ENCODE assay signal across 17 cellular contexts in the genomic region with DNA sequence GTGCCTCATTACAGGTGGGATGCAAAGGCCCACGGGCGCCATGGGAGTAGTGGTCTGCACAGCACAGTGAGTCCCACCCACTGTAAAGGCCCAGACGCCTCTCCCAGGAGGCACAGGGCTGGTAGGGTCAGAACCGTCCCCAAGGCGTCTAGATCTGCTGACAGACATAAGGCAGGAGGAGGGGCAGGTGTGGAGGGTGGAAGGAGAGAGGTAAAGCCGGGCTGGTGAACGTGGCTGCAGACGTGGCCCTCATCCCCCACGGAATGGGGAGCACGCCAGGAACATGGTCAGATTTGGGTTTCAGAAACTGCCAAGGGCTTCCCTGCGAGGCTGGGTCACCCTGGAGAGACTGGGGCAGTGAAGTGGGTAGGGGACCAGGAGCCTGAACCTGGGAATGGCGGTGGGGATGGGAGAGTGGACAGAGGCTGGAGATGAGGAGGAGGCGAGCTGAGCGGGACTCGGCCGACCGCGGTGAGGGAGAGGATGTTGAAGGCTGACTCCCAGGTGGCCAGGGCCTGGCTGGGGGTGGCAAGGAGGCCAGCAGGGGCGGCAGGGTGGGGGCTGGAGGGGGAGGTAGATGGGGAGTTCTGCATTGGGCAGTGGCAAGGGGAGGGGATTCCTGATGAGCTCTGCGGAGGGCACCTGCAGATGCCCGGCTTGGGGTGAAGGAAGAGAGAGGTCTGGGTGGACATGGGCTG.
"Had no signal": no experiment of that assay in that cellular context is flagged by ENCODE, and none has a peak within 500 bp of the region (broad histone marks: within the 10 kb centered on the region; RNA-seq: fewer than 3 reads in every experiment).

No MANE protein-coding gene starts in this region.

- H3K27ac ChIP-seq: brain microvascular endothelial cell, neutrophil, parathyroid adenoma, tibial artery, uterus had no signal

- H3K4me3 Mint-ChIP-seq: activated B cell treated with CpG ODN at 0.5 μM for 24 hours; activated CD4-positive, alpha-beta T cell treated with anti-CD3 and anti-CD28 coated beads, Interleukin-2, amount 10 ng/mL, durations not matched to agents 24 days and 14 days; activated T-helper 1 cell treated with anti-CD3 and anti-CD28 coated beads, Interleukin-12 subunit alpha, Interleukin-12 subunit beta, Interleukin-2, Interleukin-4 antibody, amounts not matched to agents 30 ng/mL and 10 ng/mL and 1 ng/mL, durations not matched to agents 14 hours and 24 hours and 36 hours; endodermal cell; naive thymus-derived CD4-positive, alpha-beta T cell; stimulated activated naive B cell treated with anti-CD40 and anti-IgM and Interleukin-4, amounts not matched to agents 10 μg/mL and 1 μg/mL and 100 μg/mL, for 72 hours had no signal

- H3K4me1 Mint-ChIP-seq: stimulated activated naive B cell treated with anti-CD40 and anti-IgM and Interleukin-4, amounts not matched to agents 10 μg/mL and 1 μg/mL and 100 μg/mL, for 72 hours had no signal

- H3K27me3 Mint-ChIP-seq: activated CD4-positive, alpha-beta T cell treated with anti-CD3 and anti-CD28 coated beads, Interleukin-2, amount 10 ng/mL, durations not matched to agents 24 days and 14 days; naive thymus-derived CD4-positive, alpha-beta T cell had no signal

- H3K36me3 ChIP-seq: neutrophil, uterus had no signal

- ATAC-seq: left lobe of liver; mucosa of descending colon; naive thymus-derived CD4-positive, alpha-beta T cell; stimulated activated naive B cell treated with anti-CD40 and anti-IgM and Interleukin-4, amounts not matched to agents 10 μg/mL and 1 μg/mL and 100 μg/mL, for 72 hours had no signal

- H3K79me2 ChIP-seq: parathyroid adenoma had no signal

- H3K27ac Mint-ChIP-seq: activated B cell treated with CpG ODN at 0.5 μM for 24 hours; activated CD4-positive, alpha-beta T cell treated with anti-CD3 and anti-CD28 coated beads, Interleukin-2, amount 10 ng/mL, durations not matched to agents 24 days and 14 days; activated T-helper 1 cell treated with anti-CD3 and anti-CD28 coated beads, Interleukin-12 subunit alpha, Interleukin-12 subunit beta, Interleukin-2, Interleukin-4 antibody, amounts not matched to agents 30 ng/mL and 10 ng/mL and 1 ng/mL, durations not matched to agents 14 hours and 24 hours and 36 hours; endodermal cell; stimulated activated naive B cell treated with anti-CD40 and anti-IgM and Interleukin-4, amounts not matched to agents 10 μg/mL and 1 μg/mL and 100 μg/mL, for 72 hours had no signal

- H3K9me3 ChIP-seq: mucosa of descending colon, neutrophil, tibial artery, uterus had no signal

- H2AFZ ChIP-seq: parathyroid adenoma had no signal

- H3K4me1 ChIP-seq: parathyroid adenoma had no signal

- H3K36me3 Mint-ChIP-seq: stimulated activated naive B cell treated with anti-CD40 and anti-IgM and Interleukin-4, amounts not matched to agents 10 μg/mL and 1 μg/mL and 100 μg/mL, for 72 hours had no signal

- DNase-seq: activated B cell treated with CpG ODN at 0.5 μM for 24 hours; activated CD4-positive, alpha-beta T cell treated with anti-CD3 and anti-CD28 coated beads, Interleukin-2, amount 10 ng/mL, durations not matched to agents 24 days and 14 days; anterior cingulate cortex; brain microvascular endothelial cell; cerebellar nuclear complex; endodermal cell; erythroblast; naive thymus-derived CD4-positive, alpha-beta T cell; stimulated activated CD4-positive, alpha-beta T cell treated with anti-CD3 and anti-CD28 coated beads, Interleukin-2, amount 100 ng/mL, for 48 hours; stimulated activated naive B cell treated with anti-CD40 and anti-IgM and Interleukin-4, amounts not matched to agents 10 μg/mL and 1 μg/mL and 100 μg/mL, for 72 hours; tibial artery; uterus had no signal

- H3K9ac ChIP-seq: parathyroid adenoma had no signal

- H3K9me3 Mint-ChIP-seq: activated B cell treated with CpG ODN at 0.5 μM for 24 hours; activated CD4-positive, alpha-beta T cell treated with anti-CD3 and anti-CD28 coated beads, Interleukin-2, amount 10 ng/mL, durations not matched to agents 24 days and 14 days; activated T-helper 1 cell treated with anti-CD3 and anti-CD28 coated beads, Interleukin-12 subunit alpha, Interleukin-12 subunit beta, Interleukin-2, Interleukin-4 antibody, amounts not matched to agents 30 ng/mL and 10 ng/mL and 1 ng/mL, durations not matched to agents 14 hours and 24 hours and 36 hours; endodermal cell; stimulated activated naive B cell treated with anti-CD40 and anti-IgM and Interleukin-4, amounts not matched to agents 10 μg/mL and 1 μg/mL and 100 μg/mL, for 72 hours had no signal

- H3K4me3 ChIP-seq: mucosa of descending colon, tibial artery, uterus had no signal

- H3K27me3 ChIP-seq: brain microvascular endothelial cell, neutrophil, tibial artery, uterus had no signal
